17 cellular contexts compared by ENCODE assay signal in genomic region chr16:20792216-20792615, GRCh38.
"Had no signal": no experiment of that assay in that cellular context is flagged by ENCODE, and none has a peak within 500 bp of the region (broad histone marks: within the 10 kb centered on the region; RNA-seq: fewer than 3 reads in every experiment).

No MANE protein-coding gene starts in this region.

- FAIRE-seq: kidney had no signal

- H3K36me3 ChIP-seq: colonic mucosa, thoracic aorta had no signal

- H3K4me3 ChIP-seq: body of pancreas, colonic mucosa, gastrocnemius medialis, left ventricle myocardium inferior, thoracic aorta, upper lobe of left lung had no signal

- H3K27ac ChIP-seq: body of pancreas, colonic mucosa, gastrocnemius medialis, left ventricle myocardium inferior, thoracic aorta, upper lobe of left lung had no signal

- DNase-seq: activated CD4-positive, alpha-beta T cell treated with anti-CD3 and anti-CD28 coated beads, Interleukin-2, amount 50 U/mL, for 4 hours; activated gamma-delta T cell; amniotic stem cell; body of pancreas; central memory CD4-positive, alpha-beta T cell; colonic mucosa; gastrocnemius medialis; head of caudate nucleus; kidney; left ventricle myocardium inferior; mammary epithelial cell; naive B cell; stimulated activated CD4-positive, alpha-beta T cell treated with anti-CD3 and anti-CD28 coated beads, Interleukin-4, amount 100 ng/mL, for 24 hours; SW 1271; T-helper 2 cell; upper lobe of left lung had no signal

- H3K9me3 ChIP-seq: body of pancreas, colonic mucosa, gastrocnemius medialis, left ventricle myocardium inferior, thoracic aorta, upper lobe of left lung had no signal

- H3K4me1 ChIP-seq: body of pancreas, colonic mucosa, gastrocnemius medialis, left ventricle myocardium inferior, upper lobe of left lung had no signal

- H3K27me3 ChIP-seq: body of pancreas, colonic mucosa, gastrocnemius medialis, upper lobe of left lung had no signal
